8 cellular contexts compared by ENCODE assay signal in genomic region chr5:95822408-95823240, GRCh38. TPM values are rescaled to one million over a fixed set of nuclear protein-coding genes. Genes with fewer than 3 reads are reported as not detected.
DNase-seq lines count a peak whose midpoint lies in the region; ATAC-seq and TF ChIP-seq lines count a peak whose summit lies in the region.

GLRX (minus strand) TSS chr5:95822726; CDS start chr5:95822662, 64 bp downstream.

- H3K36me3 ChIP-seq in mucosa of rectum (ENCODE audit: control insufficient read depth in 2 of 2, insufficient read depth in 2 of 2, low read length in 2 of 2) (no peaks in the 10 kb centered on the region), tibial artery (no peaks in the 10 kb centered on the region)

- DNase-seq in NCI-H526 (lab: John Stamatoyannopoulos, UW) (peak; percentile 55 to 79), tibial artery (peak; percentile 86 to 88)
- DNase-seq in activated CD8-positive, alpha-beta memory T cell treated with anti-CD3 and anti-CD28 coated beads, Interleukin-2, amount 50 U/mL, for 4 hours: peak; percentile 30

- H3K27ac ChIP-seq in C4-2B: peak within 1 kb of the TSS; percentile 47
- peak within 1 kb of the TSS; percentile 92 for H3K27ac ChIP-seq in mucosa of rectum (ENCODE audit: low read depth in 2 of 2, low read length in 2 of 2)
- peak within 1 kb of the TSS; percentile 77 to 87 for H3K27ac ChIP-seq in tibial artery

- ATAC-seq in GM18868 (IDR thresholded peaks at IDR 0.05; ENCODE audit: unreplicated experiment): peak; percentile 46
- ATAC-seq in HG03135 (IDR thresholded peaks at IDR 0.05; ENCODE audit: unreplicated experiment): peak; percentile 39
- ATAC-seq in esophagus mucosa: peak; percentile 51

- H3K27me3 ChIP-seq in mucosa of rectum (ENCODE audit: control insufficient read depth in 2 of 2, insufficient read depth in 2 of 2, low read length in 2 of 2): no peaks in the 10 kb centered on the region
- no peaks in the 10 kb centered on the region for H3K27me3 ChIP-seq in tibial artery

- peak within 1 kb of the TSS; percentile 77 to 92 for H3K9ac ChIP-seq in mucosa of rectum (ENCODE audit: low read depth in 1 of 2, low read length in 2 of 2)

- TF ChIP-seq CTCF in C4-2B (conservative IDR thresholded peaks at IDR 0.05) (no peak), tibial artery (IDR thresholded peaks at IDR 0.05) (no peak)

- intact Hi-C loops in tibial artery (cut with DNase I; ENCODE audit: low total_unique reads): no loop called here

- H3K9me3 ChIP-seq in mucosa of rectum (ENCODE audit: control insufficient read depth in 2 of 2, low read length in 2 of 2): no peaks in the 10 kb centered on the region
- H3K9me3 ChIP-seq in tibial artery: no peaks in the 10 kb centered on the region

- H3K4me3 ChIP-seq in mucosa of rectum (ENCODE audit: low read length in 2 of 2) (peak within 1 kb of the TSS; percentile 88 to 100), tibial artery (peak within 1 kb of the TSS; percentile 68 to 77)

- H3K4me1 ChIP-seq in mucosa of rectum (ENCODE audit: control insufficient read depth in 2 of 2, insufficient read depth in 2 of 2, low read length in 2 of 2) (peaks cover 44 to 57% of the 10 kb centered on the region in 2 donors), tibial artery (peaks cover 3 to 61% (median 34%) of the 10 kb centered on the region in 4 donors)

RNA-seq across cellular contexts. Expression of gene GLRX, which starts in this region (rescaled TPM):
- 3.2 TPM for total RNA-seq in esophagus mucosa

Comparison
In these comparisons a context has a peak if more than half of its experiments do, and no peak if none do; other contexts are left out.
1. Peak in every context shown above with its lines: DNase-seq, ATAC-seq, H3K4me3 ChIP-seq and H3K27ac ChIP-seq.
2. DNase-seq: peak in every context shown above with its lines; median percentile 87 in tibial artery; 67 in NCI-H526; 30 in activated CD8-positive, alpha-beta memory T cell treated with anti-CD3 and anti-CD28 coated beads, Interleukin-2, amount 50 U/mL, for 4 hours.